20 cellular contexts compared by ENCODE assay signal in the genomic region with DNA sequence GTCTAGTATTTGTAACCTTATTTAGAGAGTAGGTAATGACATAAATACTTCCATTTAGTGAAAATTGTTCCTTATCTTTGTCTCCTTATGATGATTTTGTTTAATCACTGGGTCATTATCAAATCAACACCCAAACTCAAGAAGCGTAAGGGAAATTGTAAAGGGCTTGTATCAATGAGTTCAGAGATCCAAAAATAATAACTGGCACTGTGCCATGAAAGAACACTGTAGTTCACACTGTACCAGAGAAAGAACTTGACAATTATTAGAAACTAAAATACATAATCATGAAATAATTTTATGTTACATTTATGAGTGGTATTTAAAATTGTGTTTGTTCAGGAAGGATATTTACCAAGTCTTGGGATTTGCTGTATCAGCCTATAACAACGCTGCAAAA.
DNase-seq lines count a peak whose midpoint lies in the region; ATAC-seq lines count a peak whose summit lies in the region.
"Had no signal": no experiment of that assay in that cellular context is flagged by ENCODE, and none has a peak within 500 bp of the region (broad histone marks: within the 10 kb centered on the region; RNA-seq: fewer than 3 reads in every experiment).

No MANE protein-coding gene starts in this region.

- H3K9me3 Mint-ChIP-seq in T-cell: peaks cover 0 to 3% (median 0%) of the 10 kb centered on the region in 3 donors
- H3K9me3 Mint-ChIP-seq: CD4-positive, alpha-beta T cell had no signal

- ATAC-seq in HG03457 (IDR thresholded peaks at IDR 0.05; ENCODE audit: unreplicated experiment) (no peak), T-cell (replicated peaks in 1 of 4) (no peak)
- ATAC-seq: A549, T-helper 17 cell had no signal

- POLR2A ChIA-PET in T-cell (lab: Charles Lee): no interaction called here

- H3K27ac Mint-ChIP-seq in T-cell: no peak overlapping the region
- H3K27ac Mint-ChIP-seq: CD4-positive, alpha-beta T cell; HFFc6; T-helper 17 cell had no signal

- H3K4me3 Mint-ChIP-seq in T-cell: no peak overlapping the region
- H3K4me3 Mint-ChIP-seq: CD4-positive, alpha-beta T cell; HFFc6; T-helper 17 cell had no signal

- H3K4me1 Mint-ChIP-seq in T-cell: no peaks in the 10 kb centered on the region
- H3K4me1 Mint-ChIP-seq: T-helper 17 cell had no signal

- peak; percentile 69 for DNase-seq in COR-L47 (lab: John Stamatoyannopoulos, UW)
- DNase-seq in NCI-H1105 treated with DMSO at 0.1 percent for 48 hours (lab: John Stamatoyannopoulos, UW): peak; percentile 86
- DNase-seq in NCI-H146 treated with DMSO at 0.1 percent for 48 hours (lab: John Stamatoyannopoulos, UW; ENCODE audit: unreplicated experiment): peak; percentile 96
- peak; percentile 84 for DNase-seq in NCI-H748 treated with DMSO at 0.1 percent for 48 hours (lab: John Stamatoyannopoulos, UW)
- DNase-seq in effector CD8-positive, alpha-beta T cell (lab: John Stamatoyannopoulos, UW): no peak
- DNase-seq in T-cell: no peak
- DNase-seq: AML-193; CD4-positive, alpha-beta T cell; DMS79 treated with DMSO at 0.1 percent for 48 hours; GF-D8; GOT3; HFFc6; IMR-90; MM.1S; SK-N-SH; SW 1271; T-helper 17 cell; T1000 had no signal

- no peaks in the 10 kb centered on the region for H3K36me3 Mint-ChIP-seq in T-cell

- CTCF ChIA-PET in T-cell (lab: Charles Lee): no interaction called here

- no peaks in the 10 kb centered on the region for H3K27me3 Mint-ChIP-seq in T-cell
- H3K27me3 Mint-ChIP-seq: CD4-positive, alpha-beta T cell; T-helper 17 cell had no signal

Comparison
In these comparisons a context has a peak if more than half of its experiments do, and no peak if none do; other contexts are left out.
1. DNase-seq: peak in COR-L47 (single experiment), NCI-H1105 treated with DMSO at 0.1 percent for 48 hours (single experiment), NCI-H146 treated with DMSO at 0.1 percent for 48 hours (single experiment) and NCI-H748 treated with DMSO at 0.1 percent for 48 hours (single experiment); none in effector CD8-positive, alpha-beta T cell (single experiment) and T-cell (0 of 34).